ENCODE assay signal across 23 cellular contexts in the genomic region with DNA sequence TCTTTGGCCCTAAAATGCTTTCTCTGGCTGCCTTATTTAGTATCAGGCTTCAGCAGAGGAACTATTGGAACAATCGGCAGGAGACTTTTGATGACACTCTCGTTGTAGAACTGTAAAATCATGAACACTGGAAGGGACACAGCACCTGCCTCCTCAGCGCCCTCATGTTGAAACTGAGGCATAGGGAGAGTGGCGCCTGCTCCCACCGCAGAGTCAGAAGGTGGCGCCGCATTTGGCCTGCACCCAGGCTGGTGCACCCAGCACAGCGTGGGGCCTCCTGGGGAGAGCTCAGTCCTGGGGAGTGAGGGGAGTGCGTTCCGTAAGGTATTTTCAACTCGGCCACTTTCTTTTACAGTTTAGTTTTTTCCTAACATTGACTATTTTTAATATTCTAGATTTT.
DNase-seq lines count a peak whose midpoint lies in the region; ATAC-seq lines count a peak whose summit lies in the region.
"Had no signal": no experiment of that assay in that cellular context is flagged by ENCODE, and none has a peak within 500 bp of the region (broad histone marks: within the 10 kb centered on the region; RNA-seq: fewer than 3 reads in every experiment).

No MANE protein-coding gene starts in this region.

- no peak overlapping the region for H3K4me3 Mint-ChIP-seq in activated naive CD4-positive, alpha-beta T cell treated with anti-CD3 and anti-CD28 coated beads, Interleukin-2, amount 10 ng/mL, durations not matched to agents 7 days and 5 days
- no peak overlapping the region for H3K4me3 Mint-ChIP-seq in T-cell
- H3K4me3 Mint-ChIP-seq: activated T-cell treated with anti-CD3 and anti-CD28 coated beads, Interleukin-2, amount 50 U/mL, for 72 hours; CD14-positive monocyte had no signal

- no peak overlapping the region for H3K9ac ChIP-seq in GM23248

- peak; percentile 19 for DNase-seq in activated naive CD4-positive, alpha-beta T cell treated with anti-CD3 and anti-CD28 coated beads, Interleukin-2, amount 10 ng/mL, durations not matched to agents 7 days and 5 days
- no peak for DNase-seq in activated naive CD4-positive, alpha-beta T cell (lab: John Stamatoyannopoulos, UW)
- peak; percentile 37 for DNase-seq in G401 (ENCODE audit: low spot score)
- no peak for DNase-seq in T-cell
- peak; percentile 16 for DNase-seq in mesenteric fat pad (ENCODE audit: low spot score)
- DNase-seq in GM23248 = no peak
- no peak for DNase-seq in NCI-H526 (lab: John Stamatoyannopoulos, UW)
- DNase-seq: activated CD4-positive, alpha-beta T cell treated with anti-CD3 and anti-CD28 coated beads for 4 hours; activated T-cell treated with anti-CD3 and anti-CD28 coated beads, Interleukin-2, amount 50 U/mL, for 72 hours; DMS 273 treated with DMSO at 0.1 percent for 48 hours; effector CD8-positive, alpha-beta T cell; erythroblast; heart right ventricle; left cardiac atrium; NCI-H1105; NCI-H446 treated with DMSO at 0.1 percent for 48 hours; occipital lobe; SJCRH30; stimulated activated CD8-positive, alpha-beta memory T cell treated with anti-CD3 and anti-CD28 coated beads, Interleukin-4, amount 100 ng/mL, for 48 hours; stomach had no signal

- no peak overlapping the region for H2AFZ ChIP-seq in GM23248

- no peaks in the 10 kb centered on the region for H3K79me2 ChIP-seq in GM23248 (ENCODE audit: insufficient read depth)

- no peak overlapping the region for H3K4me2 ChIP-seq in GM23248 (ENCODE audit: unreplicated experiment)

- POLR2A ChIA-PET in T-cell (lab: Charles Lee) = no interaction called here

- in situ Hi-C loops in G401 (cut with HindIII; ENCODE audit: low sequenced_read_pairs) = no loop called here
- in situ Hi-C loops in GM23248 (cut with MboI) = no loop called here

- ATAC-seq in T-cell (replicated peaks in 1 of 4) (no peak), GM19395 (IDR thresholded peaks at IDR 0.05; ENCODE audit: unreplicated experiment) (no peak)
- ATAC-seq: activated T-cell treated with anti-CD3 and anti-CD28 coated beads, Interleukin-2, amount 50 U/mL, for 72 hours; heart right ventricle; left cardiac atrium had no signal

- no peaks in the 10 kb centered on the region for H3F3A ChIP-seq in GM23248 (ENCODE audit: insufficient read depth)

- no peaks in the 10 kb centered on the region for H3K27me3 Mint-ChIP-seq in activated naive CD4-positive, alpha-beta T cell treated with anti-CD3 and anti-CD28 coated beads, Interleukin-2, amount 10 ng/mL, durations not matched to agents 7 days and 5 days
- H3K27me3 Mint-ChIP-seq in T-cell = no peaks in the 10 kb centered on the region

- peaks cover 2% of the 10 kb centered on the region for H3K4me1 Mint-ChIP-seq in activated naive CD4-positive, alpha-beta T cell treated with anti-CD3 and anti-CD28 coated beads, Interleukin-2, amount 10 ng/mL, durations not matched to agents 7 days and 5 days
- H3K4me1 Mint-ChIP-seq in T-cell = no peaks in the 10 kb centered on the region

- no peak overlapping the region for H3K27ac Mint-ChIP-seq in activated naive CD4-positive, alpha-beta T cell treated with anti-CD3 and anti-CD28 coated beads, Interleukin-2, amount 10 ng/mL, durations not matched to agents 7 days and 5 days
- peak overlapping the region; percentile 34 to 55 for H3K27ac Mint-ChIP-seq in T-cell
- H3K27ac Mint-ChIP-seq: activated T-cell treated with anti-CD3 and anti-CD28 coated beads, Interleukin-2, amount 50 U/mL, for 72 hours; CD14-positive monocyte had no signal

- H3K27ac ChIP-seq in GM23248 = no peak overlapping the region
- H3K27ac ChIP-seq: heart right ventricle, SJCRH30, stomach had no signal

- H3K4me1 ChIP-seq in GM23248 (ENCODE audit: insufficient read depth) = no peaks in the 10 kb centered on the region
- H3K4me1 ChIP-seq: SJCRH30, stomach had no signal

- no peaks in the 10 kb centered on the region for H3K9me3 ChIP-seq in GM23248 (ENCODE audit: low read depth)
- H3K9me3 ChIP-seq: stomach had no signal

- H4K20me1 ChIP-seq in GM23248 (ENCODE audit: insufficient read depth) = no peaks in the 10 kb centered on the region

- peaks cover 14% of the 10 kb centered on the region; the same call in 1 of the 2 replicates for H3K36me3 ChIP-seq in GM23248 (ENCODE audit: low read depth)

- H3K36me3 Mint-ChIP-seq in activated naive CD4-positive, alpha-beta T cell treated with anti-CD3 and anti-CD28 coated beads, Interleukin-2, amount 10 ng/mL, durations not matched to agents 7 days and 5 days = peaks cover 55% of the 10 kb centered on the region
- peaks cover 47% of the 10 kb centered on the region for H3K36me3 Mint-ChIP-seq in T-cell

- CTCF ChIA-PET in activated naive CD4-positive, alpha-beta T cell treated with anti-CD3 and anti-CD28 coated beads, Interleukin-2, amount 10 ng/mL, durations not matched to agents 7 days and 5 days (lab: Charles Lee) = interaction anchor here (1.0 to 1.3 kb wide), 2 partner anchors 247 to 319 kb away, joined by 3 read pairs; no protein-coding TSS in a partner anchor
- CTCF ChIA-PET in T-cell (lab: Charles Lee) = interaction anchor here in 1 of 2 donors (1.0 kb wide), 1 partner anchor 156 kb away, joined by 3 read pairs; no protein-coding TSS in a partner anchor

- H3K4me3 ChIP-seq in GM23248 = no peak overlapping the region
- H3K4me3 ChIP-seq: heart right ventricle, SJCRH30, stomach, tibial nerve had no signal

- 91% methylated on average over 11 of the region's 11 CpGs for WGBS in GM23248 (ENCODE audit: low coverage in 1 of 2, low lambda C conversion rate in 2 of 2, missing lambda C conversion rate in 2 of 2), 2 experiments

- peaks cover 2% of the 10 kb centered on the region for H3K9me3 Mint-ChIP-seq in activated naive CD4-positive, alpha-beta T cell treated with anti-CD3 and anti-CD28 coated beads, Interleukin-2, amount 10 ng/mL, durations not matched to agents 7 days and 5 days
- H3K9me3 Mint-ChIP-seq in T-cell = no peaks in the 10 kb centered on the region
- H3K9me3 Mint-ChIP-seq: activated T-cell treated with anti-CD3 and anti-CD28 coated beads, Interleukin-2, amount 50 U/mL, for 72 hours had no signal

- H3K27me3 ChIP-seq in GM23248 (replicated peaks; ENCODE audit: insufficient read depth) = no peaks in the 10 kb centered on the region
- H3K27me3 ChIP-seq: heart right ventricle, SJCRH30, stomach, tibial nerve had no signal

- H3K9me2 ChIP-seq in GM23248 (ENCODE audit: insufficient read depth) = no peaks in the 10 kb centered on the region

Comparison
In these comparisons a context has a peak if more than half of its experiments do, and no peak if none do; other contexts are left out.
1. DNase-seq: peak in activated naive CD4-positive, alpha-beta T cell treated with anti-CD3 and anti-CD28 coated beads, Interleukin-2, amount 10 ng/mL, durations not matched to agents 7 days and 5 days (single experiment), G401 (single experiment) and mesenteric fat pad (single experiment); none in activated naive CD4-positive, alpha-beta T cell (0 of 4), T-cell (0 of 34), GM23248 (single experiment) and NCI-H526 (0 of 2).